ENCODE assay signal across 11 cellular contexts in the genomic region with DNA sequence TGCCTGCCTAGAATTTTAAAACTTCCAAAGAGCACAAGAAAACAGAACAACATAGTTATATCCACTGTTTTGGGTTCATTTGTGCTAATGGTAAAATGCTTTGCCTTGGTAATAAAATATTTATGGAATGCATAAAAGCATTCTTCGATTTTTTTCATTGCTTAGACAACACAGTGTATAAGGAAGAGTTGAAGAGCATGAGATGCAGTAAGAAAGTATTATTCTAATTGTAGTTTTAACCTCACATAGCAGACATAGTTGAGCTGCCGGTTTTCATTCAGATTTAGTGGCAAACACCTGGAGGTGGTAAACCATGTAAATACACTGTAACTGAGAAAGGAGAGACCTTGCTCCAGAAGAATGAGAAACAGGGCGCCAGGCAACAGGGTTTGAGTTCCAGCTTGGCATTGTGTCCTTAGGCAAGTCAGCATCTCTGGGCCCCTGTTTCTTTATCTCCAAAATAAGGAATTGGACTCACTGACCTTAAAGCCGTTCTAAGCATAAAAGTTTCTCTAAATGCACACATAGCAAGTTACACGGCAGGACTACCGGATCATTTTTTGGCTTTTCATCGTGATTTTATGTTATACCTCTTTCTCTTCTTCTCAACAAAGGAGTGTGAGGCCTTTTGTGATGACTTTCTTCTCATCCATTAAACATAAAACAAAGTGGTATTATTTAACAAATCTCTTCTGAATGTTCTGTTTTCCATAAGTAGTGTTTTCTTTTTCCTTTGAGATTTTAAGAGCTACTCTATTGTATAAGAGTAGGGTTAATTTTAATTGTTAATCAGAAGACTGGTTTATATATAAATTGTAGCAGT. TPM values are rescaled to one million over a fixed set of nuclear protein-coding genes. Genes with fewer than 3 reads are reported as not detected.
DNase-seq lines count a peak whose midpoint lies in the region; ATAC-seq lines count a peak whose summit lies in the region.
"Had no signal": no experiment of that assay in that cellular context is flagged by ENCODE, and none has a peak within 500 bp of the region (broad histone marks: within the 10 kb centered on the region; RNA-seq: fewer than 3 reads in every experiment).

No MANE protein-coding gene starts in this region.

- ATAC-seq in activated T-cell treated with anti-CD3 and anti-CD28 coated beads, Interleukin-2, amount 50 U/mL, for 72 hours (replicated peaks in 1 of 2) = no peak

- H3K4me2 ChIP-seq in skeletal muscle satellite cell (ENCODE audit: low read length) = peak overlapping the region; percentile 77

- H3K27me3 Mint-ChIP-seq in activated T-cell treated with anti-CD3 and anti-CD28 coated beads, Interleukin-2, amount 50 U/mL, for 72 hours (ENCODE audit: low read depth) = no peaks in the 10 kb centered on the region

- peaks cover 8 to 9% of the 10 kb centered on the region in 2 donors for H3K36me3 Mint-ChIP-seq in activated T-cell treated with anti-CD3 and anti-CD28 coated beads, Interleukin-2, amount 50 U/mL, for 72 hours (ENCODE audit: insufficient read depth in 2 of 2)

- H3K27me3 ChIP-seq in adipocyte (replicated peaks; ENCODE audit: control insufficient read depth, insufficient read depth, low read length) = no peaks in the 10 kb centered on the region
- H3K27me3 ChIP-seq in iPS-15b (ENCODE audit: control insufficient read depth, insufficient read depth, low read length) = no peaks in the 10 kb centered on the region
- no peaks in the 10 kb centered on the region for H3K27me3 ChIP-seq in skeletal muscle satellite cell (ENCODE audit: control insufficient read depth, insufficient read depth, low read length)
- H3K27me3 ChIP-seq: sigmoid colon had no signal

- H3K4me1 Mint-ChIP-seq in activated T-cell treated with anti-CD3 and anti-CD28 coated beads, Interleukin-2, amount 50 U/mL, for 72 hours (ENCODE audit: low read depth) = peaks cover 58% of the 10 kb centered on the region

- H3K9me3 Mint-ChIP-seq in activated T-cell treated with anti-CD3 and anti-CD28 coated beads, Interleukin-2, amount 50 U/mL, for 72 hours = peaks cover 0 to 2% of the 10 kb centered on the region in 2 donors

- H3K4me3 Mint-ChIP-seq in activated T-cell treated with anti-CD3 and anti-CD28 coated beads, Interleukin-2, amount 50 U/mL, for 72 hours = peak overlapping the region in 1 of 2 donors; percentile 38

- peaks cover 93% of the 10 kb centered on the region for H3K4me1 ChIP-seq in adipocyte (ENCODE audit: control insufficient read depth, insufficient read depth, low read length)
- H3K4me1 ChIP-seq in iPS-15b (ENCODE audit: control insufficient read depth, insufficient read depth, low read length) = peaks cover 40% of the 10 kb centered on the region
- peaks cover 78% of the 10 kb centered on the region for H3K4me1 ChIP-seq in skeletal muscle satellite cell (ENCODE audit: control insufficient read depth, insufficient read depth, low read length)

- peak overlapping the region; percentile 76 for H3K4me3 ChIP-seq in adipocyte (ENCODE audit: low read length)
- peak overlapping the region; percentile 45 for H3K4me3 ChIP-seq in iPS-15b (ENCODE audit: low read depth, low read length)
- H3K4me3 ChIP-seq in skeletal muscle satellite cell (ENCODE audit: low read length) = peak overlapping the region; percentile 49
- H3K4me3 ChIP-seq: sigmoid colon had no signal

- H3K36me3 ChIP-seq in adipocyte (ENCODE audit: control insufficient read depth, insufficient read depth, low read length, severe bottlenecking) (no peaks in the 10 kb centered on the region), iPS-15b (ENCODE audit: control insufficient read depth, insufficient read depth, low read length) (no peaks in the 10 kb centered on the region), skeletal muscle satellite cell (ENCODE audit: insufficient read depth, low read length) (peaks cover 14% of the 10 kb centered on the region)
- H3K36me3 ChIP-seq: sigmoid colon had no signal

- H3K27ac Mint-ChIP-seq in activated T-cell treated with anti-CD3 and anti-CD28 coated beads, Interleukin-2, amount 50 U/mL, for 72 hours = peak overlapping the region; percentile 83

- H3K9ac ChIP-seq in adipocyte (ENCODE audit: low read length) (peak overlapping the region; percentile 81), iPS-15b (ENCODE audit: low read depth, low read length) (peak overlapping the region; percentile 62), skeletal muscle satellite cell (ENCODE audit: low read depth, low read length) (peak overlapping the region; percentile 55)

- no peaks in the 10 kb centered on the region for H3K9me3 ChIP-seq in adipocyte (ENCODE audit: control insufficient read depth, low read length)
- no peaks in the 10 kb centered on the region for H3K9me3 ChIP-seq in iPS-15b (ENCODE audit: control insufficient read depth, insufficient read depth, low read length)
- no peaks in the 10 kb centered on the region for H3K9me3 ChIP-seq in skeletal muscle satellite cell (replicated peaks; ENCODE audit: low read length)
- H3K9me3 ChIP-seq: sigmoid colon had no signal

- DNase-seq in activated T-cell treated with anti-CD3 and anti-CD28 coated beads, Interleukin-2, amount 50 U/mL, for 72 hours = no peak
- DNase-seq in activated T-cell treated with anti-CD3 and anti-CD28 coated beads for 4 hours = no peak
- DNase-seq in adipocyte (ENCODE audit: low read depth) = peak; percentile 59
- no peak for DNase-seq in HUDEP-2 (lab: John Stamatoyannopoulos, UW; ENCODE audit: unreplicated experiment in 76 of 76)
- no peak for DNase-seq in kidney glomerular epithelial cell (lab: John Stamatoyannopoulos, UW)
- no peak for DNase-seq in cortex of kidney (lab: John Stamatoyannopoulos, UW)
- DNase-seq: RPMI8226; sigmoid colon; stimulated activated naive CD4-positive, alpha-beta T cell treated with Interleukin-2 at 50 U/mL for 16 hours had no signal

RNA-seq across cellular contexts. Expression of gene UGP2, which starts 7.9 kb away (rescaled TPM):
- total RNA-seq in activated T-cell treated with anti-CD3 and anti-CD28 coated beads, Interleukin-2, amount 50 U/mL, for 72 hours = 10 to 100 TPM; 89.7 to 93.2 TPM
- total RNA-seq in skeletal muscle satellite cell (2012; rRNA removed) = 244 and 437 TPM in 2 replicates
